8 cellular contexts compared by ENCODE assay signal in the genomic region with DNA sequence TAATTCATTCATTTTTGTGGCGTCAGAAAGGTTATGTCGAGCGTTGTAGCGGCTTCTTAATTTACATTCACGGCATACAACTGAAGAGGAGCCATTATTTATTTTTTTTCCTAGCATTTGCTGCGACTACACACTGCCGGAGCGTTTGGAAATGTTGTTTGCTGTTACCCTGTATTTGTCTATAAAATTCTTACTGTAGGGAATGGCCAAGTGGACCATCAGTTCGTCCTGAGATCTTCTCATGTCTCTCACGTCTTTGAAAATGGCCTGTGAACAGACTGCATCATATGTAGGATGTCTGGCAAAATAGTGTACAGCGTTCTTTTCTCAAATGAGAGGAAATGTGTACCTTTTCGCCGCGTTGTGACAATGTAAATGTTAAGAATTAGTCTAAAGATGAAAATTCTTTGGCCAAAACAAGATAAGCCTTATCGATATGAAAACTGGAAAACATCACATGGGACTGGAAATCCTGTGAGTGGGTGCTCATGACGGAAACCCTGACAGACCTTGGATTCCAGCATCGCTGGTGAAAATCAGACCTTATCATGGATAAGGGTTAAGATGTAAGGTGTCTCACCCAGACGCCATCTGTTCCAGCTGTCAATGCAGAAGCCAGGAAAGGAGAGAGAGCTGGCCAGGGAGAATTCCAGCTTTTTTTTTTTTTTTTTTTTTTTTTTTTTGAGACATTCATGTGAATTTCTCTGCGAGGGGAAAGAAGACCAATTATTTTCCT. TPM values are rescaled to one million over a fixed set of nuclear protein-coding genes. Genes with fewer than 3 reads are reported as not detected.
DNase-seq lines count a peak whose midpoint lies in the region; ATAC-seq and TF ChIP-seq lines count a peak whose summit lies in the region.

No MANE protein-coding gene starts in this region.

- no peaks in the 10 kb centered on the region for H3K36me3 ChIP-seq in effector memory CD4-positive, alpha-beta T cell (ENCODE audit: control insufficient read depth, insufficient read depth, low read length)
- no peaks in the 10 kb centered on the region for H3K36me3 ChIP-seq in neutrophil

- H3K9me3 ChIP-seq in effector memory CD4-positive, alpha-beta T cell (ENCODE audit: control insufficient read depth, low read length) = no peaks in the 10 kb centered on the region
- no peaks in the 10 kb centered on the region for H3K9me3 ChIP-seq in neutrophil

- in situ Hi-C loops in G401 (cut with HindIII; ENCODE audit: low sequenced_read_pairs) = no loop called here

- peak overlapping the region; percentile 86 for H3K27ac ChIP-seq in effector memory CD4-positive, alpha-beta T cell (ENCODE audit: insufficient read depth, low read length, poor library complexity, severe bottlenecking)
- peak overlapping the region; percentile 87 for H3K27ac ChIP-seq in neutrophil

- DNase-seq in G401 (ENCODE audit: low spot score) = peak; percentile 63
- peak; percentile 37 for DNase-seq in NCI-H82 treated with DMSO at 0.1 percent for 48 hours (lab: John Stamatoyannopoulos, UW; ENCODE audit: unreplicated experiment)
- no peak for DNase-seq in effector memory CD4-positive, alpha-beta T cell
- DNase-seq in inferior parietal cortex (ENCODE audit: extremely low spot score) = no peak
- no peak for DNase-seq in NCI-H2107 treated with DMSO at 0.1 percent for 48 hours (lab: John Stamatoyannopoulos, UW; ENCODE audit: unreplicated experiment)

- H3K27me3 ChIP-seq in effector memory CD4-positive, alpha-beta T cell (replicated peaks; ENCODE audit: control insufficient read depth, insufficient read depth, low read length, poor library complexity, severe bottlenecking) = no peaks in the 10 kb centered on the region
- no peaks in the 10 kb centered on the region for H3K27me3 ChIP-seq in neutrophil

- no peak for ATAC-seq in HG03280 (IDR thresholded peaks at IDR 0.05; ENCODE audit: unreplicated experiment)
- ATAC-seq in HG02870 (IDR thresholded peaks at IDR 0.05; ENCODE audit: unreplicated experiment) = no peak

- H3K4me3 ChIP-seq in effector memory CD4-positive, alpha-beta T cell (ENCODE audit: insufficient read depth, low read depth, low read length, poor library complexity, severe bottlenecking) = peak overlapping the region; percentile 59
- peak overlapping the region; percentile 64 to 91 for H3K4me3 ChIP-seq in neutrophil (ENCODE audit: low read depth in 1 of 2, low read length in 1 of 2)

- peaks cover 29% of the 10 kb centered on the region for H3K4me1 ChIP-seq in effector memory CD4-positive, alpha-beta T cell (ENCODE audit: control insufficient read depth, insufficient read depth, low read length, poor library complexity, severe bottlenecking)
- H3K4me1 ChIP-seq in neutrophil (ENCODE audit: control insufficient read depth in 1 of 2, insufficient read depth in 1 of 2, low read depth in 1 of 2, low read length in 1 of 2) = peaks cover 34 to 43% of the 10 kb centered on the region in 2 experiments

- no peak for TF ChIP-seq CTCF in neutrophil (IDR thresholded peaks at IDR 0.05)

RNA-seq across cellular contexts. Expression of a gene that starts 1.5 kb away (rescaled TPM):
- total RNA-seq in G401 (2014; rRNA removed; shearing (Covaris generic)) = 21.0 and 45.5 TPM in 2 replicates

Comparison
In these comparisons a context has a peak if more than half of its experiments do, and no peak if none do; other contexts are left out.
1. DNase-seq: peak in G401 (single experiment) and NCI-H82 treated with DMSO at 0.1 percent for 48 hours (single experiment); none in effector memory CD4-positive, alpha-beta T cell (0 of 3), inferior parietal cortex (single experiment) and NCI-H2107 treated with DMSO at 0.1 percent for 48 hours (single experiment).